Comparison of ENCODE assay signal across 1 cellular context in the genomic region with DNA sequence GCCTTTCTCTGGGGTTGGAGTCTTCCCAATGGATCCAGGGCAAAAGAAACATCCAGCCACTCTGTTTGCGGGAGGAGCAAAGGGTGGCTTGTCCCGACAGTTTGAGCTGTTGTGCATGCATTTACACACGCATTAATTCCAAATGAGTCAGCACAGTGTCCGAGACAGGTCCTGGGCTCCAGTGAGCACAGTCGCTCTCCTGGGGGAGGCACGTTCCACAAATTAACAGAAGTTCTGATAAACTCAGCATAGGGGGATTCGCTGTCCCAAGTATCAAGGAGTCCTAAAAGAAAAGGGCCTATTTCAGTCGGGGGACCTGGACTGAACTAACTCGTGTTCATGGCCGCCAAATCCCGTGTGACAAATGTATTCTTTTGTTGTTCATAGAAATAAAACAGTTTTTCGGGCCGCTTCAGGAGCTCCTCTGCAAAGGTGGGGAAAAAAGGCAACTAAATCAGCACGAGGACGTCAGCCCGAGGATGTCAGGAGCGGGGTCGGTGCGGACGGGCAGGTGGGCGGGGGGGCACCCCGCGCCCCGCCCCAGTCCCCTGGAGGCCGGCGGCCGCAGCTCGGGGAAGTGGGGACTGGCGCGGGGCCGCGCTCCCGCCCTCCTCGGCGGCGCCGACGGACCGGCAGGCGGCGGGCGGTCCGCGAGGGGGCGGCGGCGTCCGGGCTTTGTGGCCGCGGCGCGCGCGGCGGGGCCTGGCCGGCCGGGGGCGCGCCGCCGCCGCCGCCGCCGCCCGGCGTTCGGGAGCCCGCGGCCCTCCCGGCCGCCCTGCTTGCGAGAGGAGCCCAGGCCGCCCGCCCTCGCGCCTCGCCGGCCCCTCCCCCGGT.
A peak's percentile ranks its signal among the peaks of the same experiment; 100 is the strongest.
TF ChIP-seq lines count a peak whose summit lies in the region.

Gene MSANTD3, plus strand, starts transcription at position 612 of the 834 bp plus-strand sequence. CDS start 14,796 bp downstream, outside the sequence.

TF ChIP-seq in HepG2, 621 proteins besides CTCF, POLR2A, EP300 and RAD21 (continued from another document and continues in another):
- TF ChIP-seq, protein P1, sequence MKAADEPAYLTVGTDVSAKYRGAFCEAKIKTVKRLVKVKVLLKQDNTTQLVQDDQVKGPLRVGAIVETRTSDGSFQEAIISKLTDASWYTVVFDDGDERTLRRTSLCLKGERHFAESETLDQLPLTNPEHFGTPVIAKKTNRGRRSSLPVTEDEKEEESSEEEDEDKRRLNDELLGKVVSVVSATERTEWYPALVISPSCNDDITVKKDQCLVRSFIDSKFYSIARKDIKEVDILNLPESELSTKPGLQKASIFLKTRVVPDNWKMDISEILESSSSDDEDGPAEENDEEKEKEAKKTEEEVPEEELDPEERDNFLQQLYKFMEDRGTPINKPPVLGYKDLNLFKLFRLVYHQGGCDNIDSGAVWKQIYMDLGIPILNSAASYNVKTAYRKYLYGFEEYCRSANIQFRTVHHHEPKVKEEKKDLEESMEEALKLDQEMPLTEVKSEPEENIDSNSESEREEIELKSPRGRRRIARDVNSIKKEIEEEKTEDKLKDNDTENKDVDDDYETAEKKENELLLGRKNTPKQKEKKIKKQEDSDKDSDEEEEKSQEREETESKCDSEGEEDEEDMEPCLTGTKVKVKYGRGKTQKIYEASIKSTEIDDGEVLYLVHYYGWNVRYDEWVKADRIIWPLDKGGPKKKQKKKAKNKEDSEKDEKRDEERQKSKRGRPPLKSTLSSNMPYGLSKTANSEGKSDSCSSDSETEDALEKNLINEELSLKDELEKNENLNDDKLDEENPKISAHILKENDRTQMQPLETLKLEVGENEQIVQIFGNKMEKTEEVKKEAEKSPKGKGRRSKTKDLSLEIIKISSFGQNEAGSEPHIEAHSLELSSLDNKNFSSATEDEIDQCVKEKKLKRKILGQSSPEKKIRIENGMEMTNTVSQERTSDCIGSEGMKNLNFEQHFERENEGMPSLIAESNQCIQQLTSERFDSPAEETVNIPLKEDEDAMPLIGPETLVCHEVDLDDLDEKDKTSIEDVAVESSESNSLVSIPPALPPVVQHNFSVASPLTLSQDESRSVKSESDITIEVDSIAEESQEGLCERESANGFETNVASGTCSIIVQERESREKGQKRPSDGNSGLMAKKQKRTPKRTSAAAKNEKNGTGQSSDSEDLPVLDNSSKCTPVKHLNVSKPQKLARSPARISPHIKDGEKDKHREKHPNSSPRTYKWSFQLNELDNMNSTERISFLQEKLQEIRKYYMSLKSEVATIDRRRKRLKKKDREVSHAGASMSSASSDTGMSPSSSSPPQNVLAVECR (CRISPR knock-in tag; IDR thresholded peaks at IDR 0.05; ENCODE audit: borderline replicate concordance): peak; percentile 30; the same call in 1 of the 2 replicates
- TF ChIP-seq ZNF687 (CRISPR knock-in tag; IDR thresholded peaks at IDR 0.05) (peak; percentile 64), ZNF704 (CRISPR knock-in tag; IDR thresholded peaks at IDR 0.05; ENCODE audit: borderline replicate concordance) (no peak), POLR2AphosphoS5 (IDR thresholded peaks at IDR 0.05; ENCODE audit: low read depth, low read length) (peak; percentile 61; the same call in 1 of the 2 replicates), ZNF484 (CRISPR knock-in tag; IDR thresholded peaks at IDR 0.05; ENCODE audit: borderline replicate concordance, low read depth) (no peak), SKI (IDR thresholded peaks at IDR 0.05; ENCODE audit: partially characterized antibody) (peak; percentile 23), SYNCRIP (IDR thresholded peaks at IDR 0.05; ENCODE audit: insufficient read depth, low read depth, low read length) (no peak), CEBPG (CRISPR knock-in tag; IDR thresholded peaks at IDR 0.05) (no peak), SUZ12 (IDR thresholded peaks at IDR 0.05; ENCODE audit: low read depth, low read length) (no peak), ZNF572 (CRISPR knock-in tag; IDR thresholded peaks at IDR 0.05) (no peak), ZNF230 (CRISPR knock-in tag; IDR thresholded peaks at IDR 0.05) (0 out of 2 replicates have a peak, but pooled peaks have one; percentile 33), ZNF749 (CRISPR knock-in tag; IDR thresholded peaks at IDR 0.05; ENCODE audit: borderline replicate concordance) (no peak), ZSCAN22 (CRISPR knock-in tag; IDR thresholded peaks at IDR 0.05) (no peak), ZNF781 (CRISPR knock-in tag; IDR thresholded peaks at IDR 0.05; ENCODE audit: borderline replicate concordance, not compliant biosample characterization) (no peak), SMAD3 (CRISPR knock-in tag; IDR thresholded peaks at IDR 0.05) (no peak), JUN (CRISPR knock-in tag; IDR thresholded peaks at IDR 0.05) (no peak), TERF1 (CRISPR knock-in tag; IDR thresholded peaks at IDR 0.05) (no peak), ZNF317 (CRISPR knock-in tag; IDR thresholded peaks at IDR 0.05) (no peak), ZNF263 (CRISPR knock-in tag; IDR thresholded peaks at IDR 0.05) (peak; percentile 59; the same call in 1 of the 2 replicates), MIER3 (CRISPR knock-in tag; IDR thresholded peaks at IDR 0.05; ENCODE audit: borderline replicate concordance) (no peak), SAP130 (CRISPR knock-in tag; IDR thresholded peaks at IDR 0.05; ENCODE audit: low read depth) (peak; percentile 81), RNF219 (CRISPR knock-in tag; IDR thresholded peaks at IDR 0.05) (no peak), MTERF4 (CRISPR knock-in tag; IDR thresholded peaks at IDR 0.05) (no peak), ZNF143 (CRISPR knock-in tag; IDR thresholded peaks at IDR 0.05) (no peak), ZNF547 (CRISPR knock-in tag; IDR thresholded peaks at IDR 0.05) (0 out of 2 replicates have a peak, but pooled peaks have one; percentile 49), RELA (CRISPR knock-in tag; IDR thresholded peaks at IDR 0.05) (no peak), BRCA1 (CRISPR knock-in tag; IDR thresholded peaks at IDR 0.05) (0 out of 2 replicates have a peak, but pooled peaks have one; percentile 35), ZC3H13 (CRISPR knock-in tag; IDR thresholded peaks at IDR 0.05) (no peak), ZSCAN12 (CRISPR knock-in tag; IDR thresholded peaks at IDR 0.05) (no peak)
- TF ChIP-seq, protein P2, sequence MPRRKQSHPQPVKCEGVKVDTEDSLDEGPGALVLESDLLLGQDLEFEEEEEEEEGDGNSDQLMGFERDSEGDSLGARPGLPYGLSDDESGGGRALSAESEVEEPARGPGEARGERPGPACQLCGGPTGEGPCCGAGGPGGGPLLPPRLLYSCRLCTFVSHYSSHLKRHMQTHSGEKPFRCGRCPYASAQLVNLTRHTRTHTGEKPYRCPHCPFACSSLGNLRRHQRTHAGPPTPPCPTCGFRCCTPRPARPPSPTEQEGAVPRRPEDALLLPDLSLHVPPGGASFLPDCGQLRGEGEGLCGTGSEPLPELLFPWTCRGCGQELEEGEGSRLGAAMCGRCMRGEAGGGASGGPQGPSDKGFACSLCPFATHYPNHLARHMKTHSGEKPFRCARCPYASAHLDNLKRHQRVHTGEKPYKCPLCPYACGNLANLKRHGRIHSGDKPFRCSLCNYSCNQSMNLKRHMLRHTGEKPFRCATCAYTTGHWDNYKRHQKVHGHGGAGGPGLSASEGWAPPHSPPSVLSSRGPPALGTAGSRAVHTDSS (CRISPR knock-in tag; conservative IDR thresholded peaks at IDR 0.05): no peak
- TF ChIP-seq, protein P3, sequence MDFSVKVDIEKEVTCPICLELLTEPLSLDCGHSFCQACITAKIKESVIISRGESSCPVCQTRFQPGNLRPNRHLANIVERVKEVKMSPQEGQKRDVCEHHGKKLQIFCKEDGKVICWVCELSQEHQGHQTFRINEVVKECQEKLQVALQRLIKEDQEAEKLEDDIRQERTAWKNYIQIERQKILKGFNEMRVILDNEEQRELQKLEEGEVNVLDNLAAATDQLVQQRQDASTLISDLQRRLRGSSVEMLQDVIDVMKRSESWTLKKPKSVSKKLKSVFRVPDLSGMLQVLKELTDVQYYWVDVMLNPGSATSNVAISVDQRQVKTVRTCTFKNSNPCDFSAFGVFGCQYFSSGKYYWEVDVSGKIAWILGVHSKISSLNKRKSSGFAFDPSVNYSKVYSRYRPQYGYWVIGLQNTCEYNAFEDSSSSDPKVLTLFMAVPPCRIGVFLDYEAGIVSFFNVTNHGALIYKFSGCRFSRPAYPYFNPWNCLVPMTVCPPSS (IDR thresholded peaks at IDR 0.05): no peak
- TF ChIP-seq, protein P4, sequence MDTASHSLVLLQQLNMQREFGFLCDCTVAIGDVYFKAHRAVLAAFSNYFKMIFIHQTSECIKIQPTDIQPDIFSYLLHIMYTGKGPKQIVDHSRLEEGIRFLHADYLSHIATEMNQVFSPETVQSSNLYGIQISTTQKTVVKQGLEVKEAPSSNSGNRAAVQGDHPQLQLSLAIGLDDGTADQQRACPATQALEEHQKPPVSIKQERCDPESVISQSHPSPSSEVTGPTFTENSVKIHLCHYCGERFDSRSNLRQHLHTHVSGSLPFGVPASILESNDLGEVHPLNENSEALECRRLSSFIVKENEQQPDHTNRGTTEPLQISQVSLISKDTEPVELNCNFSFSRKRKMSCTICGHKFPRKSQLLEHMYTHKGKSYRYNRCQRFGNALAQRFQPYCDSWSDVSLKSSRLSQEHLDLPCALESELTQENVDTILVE (CRISPR knock-in tag; IDR thresholded peaks at IDR 0.05): no peak
